10 cellular contexts compared by ENCODE assay signal in the genomic region with DNA sequence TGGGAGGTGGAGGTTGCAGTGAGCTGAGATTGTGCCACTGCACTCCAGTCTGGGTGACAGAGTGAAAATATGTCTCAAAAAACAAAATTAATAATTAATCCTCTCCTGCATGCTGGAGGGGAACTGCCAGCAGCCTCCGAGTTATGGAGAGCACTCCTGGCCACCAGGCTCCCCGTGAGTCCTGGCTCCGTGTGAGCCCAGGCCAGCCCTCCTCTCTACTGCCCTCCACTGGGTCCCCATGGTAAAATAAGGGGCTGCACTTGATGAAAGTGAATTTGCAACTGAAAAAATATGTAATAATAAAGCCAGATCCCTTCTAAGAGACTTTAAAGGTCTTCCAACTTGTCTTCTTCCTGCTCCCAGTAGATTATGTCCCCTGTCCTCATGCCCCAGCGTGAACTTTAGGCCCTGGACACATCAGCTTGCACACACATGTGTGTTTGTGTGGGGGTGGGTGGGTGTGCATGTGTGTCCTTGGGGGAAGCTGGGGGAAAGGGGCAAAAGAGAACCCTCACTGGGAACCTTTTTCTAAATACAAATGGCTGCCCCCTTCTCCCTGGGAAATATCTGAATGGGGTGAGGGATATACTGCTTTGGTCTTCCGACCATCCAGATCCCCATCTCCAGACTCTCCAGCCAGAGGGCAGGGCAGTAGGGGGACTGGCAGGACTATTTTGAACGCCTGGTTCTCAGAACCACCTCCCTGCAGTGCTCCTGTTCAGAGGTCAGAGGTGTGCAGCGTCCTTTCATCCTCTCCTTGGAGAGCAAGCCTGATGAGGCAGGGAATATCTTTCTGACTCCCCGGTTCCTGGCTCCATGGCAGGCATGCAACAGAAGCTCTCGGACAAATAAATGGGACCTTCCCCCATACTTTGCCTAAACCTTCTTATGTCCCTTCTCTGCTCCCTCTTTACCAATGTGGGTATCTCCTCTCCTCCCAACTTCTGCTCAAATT. TPM values are rescaled to one million over a fixed set of nuclear protein-coding genes. Genes with fewer than 3 reads are reported as not detected.
DNase-seq lines count a peak whose midpoint lies in the region; ATAC-seq and TF ChIP-seq lines count a peak whose summit lies in the region.
"Had no signal": no experiment of that assay in that cellular context is flagged by ENCODE, and none has a peak within 500 bp of the region (broad histone marks: within the 10 kb centered on the region; RNA-seq: fewer than 3 reads in every experiment).

No MANE protein-coding gene starts in this region.

- H3K4me2 ChIP-seq in PC-9: peak overlapping the region; percentile 52

- H3K27ac Mint-ChIP-seq in activated T-helper 2 cell treated with anti-CD3 and anti-CD28 coated beads, Interferon-gamma antibody, Interleukin-2, Interleukin-4, amounts not matched to agents 10 μg/mL and 5 μg/mL and 100 μg/mL, durations not matched to agents 14 hours and 24 hours and 36 hours: no peak overlapping the region
- H3K27ac Mint-ChIP-seq: activated naive CD4-positive, alpha-beta T cell treated with anti-CD3 and anti-CD28 coated beads, Interleukin-2, amount 50 U/mL, for 24 hours had no signal

- DNase-seq in AG04449 (ENCODE audit: low read depth, low spot score) (no peak), PC-9 (peak in 1 of 2 experiments; percentile 44), fibroblast of peridontal ligament (ENCODE audit: extremely low read depth) (peak; percentile 33), tibial artery (peak in 1 of 2 donors; percentile 49)
- DNase-seq in activated T-helper 2 cell treated with anti-CD3 and anti-CD28 coated beads, Interferon-gamma antibody, Interleukin-2, Interleukin-4, amounts not matched to agents 10 μg/mL and 5 μg/mL and 100 μg/mL, durations not matched to agents 14 hours and 24 hours and 36 hours (ENCODE audit: low spot score): no peak
- DNase-seq in stimulated activated naive CD4-positive, alpha-beta T cell treated with Interleukin-2 at 50 U/mL for 16 hours (lab: John Stamatoyannopoulos, UW): no peak

- H3K36me3 Mint-ChIP-seq in activated T-helper 2 cell treated with anti-CD3 and anti-CD28 coated beads, Interferon-gamma antibody, Interleukin-2, Interleukin-4, amounts not matched to agents 10 μg/mL and 5 μg/mL and 100 μg/mL, durations not matched to agents 14 hours and 24 hours and 36 hours (ENCODE audit: low read depth): no peaks in the 10 kb centered on the region
- H3K36me3 Mint-ChIP-seq: activated naive CD4-positive, alpha-beta T cell treated with anti-CD3 and anti-CD28 coated beads, Interleukin-2, amount 50 U/mL, for 24 hours had no signal

- no peaks in the 10 kb centered on the region for H3K9me2 ChIP-seq in PC-9 (ENCODE audit: insufficient read depth)

- H3K4me3 ChIP-seq in AG04449 (ENCODE audit: low read depth, low read length) (no peak overlapping the region), PC-9 (no peak overlapping the region), tibial artery (no peak overlapping the region)

- TF ChIP-seq CTCF in AG04449 (IDR thresholded peaks at IDR 0.05; ENCODE audit: insufficient read depth, low read length, missing control alignments) (peak; percentile 50), PC-9 (conservative IDR thresholded peaks at IDR 0.05) (peak; percentile 55), tibial artery (IDR thresholded peaks at IDR 0.05) (peak; percentile 74 to 87)

- no peak overlapping the region for H3K4me3 Mint-ChIP-seq in activated T-helper 2 cell treated with anti-CD3 and anti-CD28 coated beads, Interferon-gamma antibody, Interleukin-2, Interleukin-4, amounts not matched to agents 10 μg/mL and 5 μg/mL and 100 μg/mL, durations not matched to agents 14 hours and 24 hours and 36 hours (ENCODE audit: low read depth)
- H3K4me3 Mint-ChIP-seq: activated naive CD4-positive, alpha-beta T cell treated with anti-CD3 and anti-CD28 coated beads, Interleukin-2, amount 50 U/mL, for 24 hours; nephron had no signal

- H3K9me3 Mint-ChIP-seq in activated T-helper 2 cell treated with anti-CD3 and anti-CD28 coated beads, Interferon-gamma antibody, Interleukin-2, Interleukin-4, amounts not matched to agents 10 μg/mL and 5 μg/mL and 100 μg/mL, durations not matched to agents 14 hours and 24 hours and 36 hours: no peaks in the 10 kb centered on the region
- H3K9me3 Mint-ChIP-seq: activated naive CD4-positive, alpha-beta T cell treated with anti-CD3 and anti-CD28 coated beads, Interleukin-2, amount 50 U/mL, for 24 hours; nephron had no signal

- POLR2A ChIA-PET in AG04449 (lab: Yijun Ruan, JAX) (interaction anchor here (1.5 kb wide), 1 partner anchor 70 kb away, joined by 3 read pairs; the partner anchor contains the start of gene SLC30A1), PC-9 (lab: Charles Lee; ENCODE audit: unreplicated experiment) (interaction anchor here (0.7 kb wide), 1 partner anchor 21 kb away, joined by 5 read pairs; no protein-coding TSS in a partner anchor)

- peak overlapping the region; percentile 90 for H3K27ac ChIP-seq in PC-9
- no peak overlapping the region for H3K27ac ChIP-seq in tibial artery

- H4K20me1 ChIP-seq in PC-9 (ENCODE audit: insufficient read depth): no peaks in the 10 kb centered on the region

- peaks cover 47% of the 10 kb centered on the region for H3F3A ChIP-seq in PC-9 (ENCODE audit: insufficient read depth, low read depth)

- H3K9me3 ChIP-seq in PC-9 (ENCODE audit: insufficient read depth, low read depth) (no peaks in the 10 kb centered on the region), tibial artery (no peaks in the 10 kb centered on the region)

- H3K79me2 ChIP-seq in PC-9 (ENCODE audit: low read depth): no peaks in the 10 kb centered on the region

- peaks cover 3% of the 10 kb centered on the region for H3K4me1 Mint-ChIP-seq in activated T-helper 2 cell treated with anti-CD3 and anti-CD28 coated beads, Interferon-gamma antibody, Interleukin-2, Interleukin-4, amounts not matched to agents 10 μg/mL and 5 μg/mL and 100 μg/mL, durations not matched to agents 14 hours and 24 hours and 36 hours (ENCODE audit: low read depth)
- H3K4me1 Mint-ChIP-seq: activated naive CD4-positive, alpha-beta T cell treated with anti-CD3 and anti-CD28 coated beads, Interleukin-2, amount 50 U/mL, for 24 hours had no signal

- intact Hi-C loops in PC-9 (cut with micrococcal nuclease; ENCODE audit: unreplicated experiment): loop anchor here (1.0 kb wide), 2 partner anchors 70 to 134 kb away; partner anchors contain the start of gene SLC30A1
- intact Hi-C loops in tibial artery (cut with DNase I; ENCODE audit: low total_unique reads): loop anchor here (2.0 kb wide), 1 partner anchor 70 kb away; the partner anchor contains the start of gene SLC30A1
- intact Hi-C loops in activated T-helper 2 cell treated with anti-CD3 and anti-CD28 coated beads, Interferon-gamma antibody, Interleukin-2, Interleukin-4, amounts not matched to agents 10 μg/mL and 5 μg/mL and 100 μg/mL, durations not matched to agents 14 hours and 24 hours and 36 hours (cut with micrococcal nuclease): no loop called here

- H3K27me3 Mint-ChIP-seq in activated T-helper 2 cell treated with anti-CD3 and anti-CD28 coated beads, Interferon-gamma antibody, Interleukin-2, Interleukin-4, amounts not matched to agents 10 μg/mL and 5 μg/mL and 100 μg/mL, durations not matched to agents 14 hours and 24 hours and 36 hours (ENCODE audit: low read depth): peaks cover 3% of the 10 kb centered on the region
- H3K27me3 Mint-ChIP-seq: activated naive CD4-positive, alpha-beta T cell treated with anti-CD3 and anti-CD28 coated beads, Interleukin-2, amount 50 U/mL, for 24 hours had no signal

- BruUV-seq in PC-9 (replicated peaks; lab: Mats Ljungman, UMichigan): no TSS peak

- ATAC-seq in GM18498 (IDR thresholded peaks at IDR 0.05; ENCODE audit: unreplicated experiment) (peak; percentile 87), GM19397 (IDR thresholded peaks at IDR 0.05; ENCODE audit: unreplicated experiment) (no peak)

- H3K4me1 ChIP-seq in PC-9 (replicated peaks; ENCODE audit: insufficient read depth) (peaks cover 83% of the 10 kb centered on the region), tibial artery (peaks cover 0 to 4% (median under 1%) of the 10 kb centered on the region in 4 donors)

- CTCF ChIA-PET in AG04449 (lab: Yijun Ruan, JAX) (interaction anchor here (1.5 to 14.4 kb wide), 8 partner anchors 9 to 179 kb away, joined by 3 to 344 read pairs (median 7); partner anchors contain the start of gene SLC30A1), PC-9 (lab: Charles Lee) (interaction anchor here (1.2 to 1.5 kb wide), 2 partner anchors 132 to 134 kb away, joined by 3 to 4 read pairs; no protein-coding TSS in a partner anchor)

- H2AFZ ChIP-seq in PC-9: no peak overlapping the region; the same call in 1 of the 2 replicates

- H3K27me3 ChIP-seq in PC-9 (ENCODE audit: insufficient read depth, low read depth) (no peaks in the 10 kb centered on the region), tibial artery (no peaks in the 10 kb centered on the region)

- H3K36me3 ChIP-seq in PC-9 (ENCODE audit: low read depth): no peaks in the 10 kb centered on the region
- no peaks in the 10 kb centered on the region for H3K36me3 ChIP-seq in tibial artery

RNA-seq across cellular contexts. Expression of gene NEK2, which starts 26.2 kb away (rescaled TPM):
- total RNA-seq in PC-9 (2021): 56.0 and 60.5 TPM in 2 replicates
- total RNA-seq in activated T-helper 2 cell treated with anti-CD3 and anti-CD28 coated beads, Interferon-gamma antibody, Interleukin-2, Interleukin-4, amounts not matched to agents 10 μg/mL and 5 μg/mL and 100 μg/mL, durations not matched to agents 14 hours and 24 hours and 36 hours: 21.8 and 24.1 TPM in 2 replicates
